In genomic region chr15:77633913-77634265, GRCh38 we compare ENCODE assay signal across 3 cellular contexts.
TF ChIP-seq lines count a peak whose summit lies in the region.

No MANE protein-coding gene starts in this region.

TF ChIP-seq in SK-N-SH, 30 proteins besides CTCF, POLR2A, EP300 and RAD21:
- TF ChIP-seq, protein P1, sequence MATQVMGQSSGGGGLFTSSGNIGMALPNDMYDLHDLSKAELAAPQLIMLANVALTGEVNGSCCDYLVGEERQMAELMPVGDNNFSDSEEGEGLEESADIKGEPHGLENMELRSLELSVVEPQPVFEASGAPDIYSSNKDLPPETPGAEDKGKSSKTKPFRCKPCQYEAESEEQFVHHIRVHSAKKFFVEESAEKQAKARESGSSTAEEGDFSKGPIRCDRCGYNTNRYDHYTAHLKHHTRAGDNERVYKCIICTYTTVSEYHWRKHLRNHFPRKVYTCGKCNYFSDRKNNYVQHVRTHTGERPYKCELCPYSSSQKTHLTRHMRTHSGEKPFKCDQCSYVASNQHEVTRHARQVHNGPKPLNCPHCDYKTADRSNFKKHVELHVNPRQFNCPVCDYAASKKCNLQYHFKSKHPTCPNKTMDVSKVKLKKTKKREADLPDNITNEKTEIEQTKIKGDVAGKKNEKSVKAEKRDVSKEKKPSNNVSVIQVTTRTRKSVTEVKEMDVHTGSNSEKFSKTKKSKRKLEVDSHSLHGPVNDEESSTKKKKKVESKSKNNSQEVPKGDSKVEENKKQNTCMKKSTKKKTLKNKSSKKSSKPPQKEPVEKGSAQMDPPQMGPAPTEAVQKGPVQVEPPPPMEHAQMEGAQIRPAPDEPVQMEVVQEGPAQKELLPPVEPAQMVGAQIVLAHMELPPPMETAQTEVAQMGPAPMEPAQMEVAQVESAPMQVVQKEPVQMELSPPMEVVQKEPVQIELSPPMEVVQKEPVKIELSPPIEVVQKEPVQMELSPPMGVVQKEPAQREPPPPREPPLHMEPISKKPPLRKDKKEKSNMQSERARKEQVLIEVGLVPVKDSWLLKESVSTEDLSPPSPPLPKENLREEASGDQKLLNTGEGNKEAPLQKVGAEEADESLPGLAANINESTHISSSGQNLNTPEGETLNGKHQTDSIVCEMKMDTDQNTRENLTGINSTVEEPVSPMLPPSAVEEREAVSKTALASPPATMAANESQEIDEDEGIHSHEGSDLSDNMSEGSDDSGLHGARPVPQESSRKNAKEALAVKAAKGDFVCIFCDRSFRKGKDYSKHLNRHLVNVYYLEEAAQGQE (IDR thresholded peaks at IDR 0.05; ENCODE audit: low read depth, low read length) = no peak

TF ChIP-seq in SK-N-SH treated with all-trans-retinoic acid at 6 μM for 48 hours, 23 proteins besides CTCF, POLR2A, EP300 and RAD21:
- TF ChIP-seq ZNF565 (CRISPR knock-in tag; conservative IDR thresholded peaks at IDR 0.05; ENCODE audit: low read depth) (no peak), TOX (CRISPR knock-in tag; IDR thresholded peaks at IDR 0.05; ENCODE audit: borderline replicate concordance) (no peak), ZFP30 (CRISPR knock-in tag; IDR thresholded peaks at IDR 0.05) (no peak), CSDC2 (CRISPR knock-in tag; IDR thresholded peaks at IDR 0.05) (no peak), ISL1 (CRISPR knock-in tag; IDR thresholded peaks at IDR 0.05) (no peak), ARNTL (CRISPR knock-in tag; IDR thresholded peaks at IDR 0.05; ENCODE audit: borderline replicate concordance, low read depth) (no peak), PATZ1 (CRISPR knock-in tag; IDR thresholded peaks at IDR 0.05; ENCODE audit: borderline replicate concordance) (no peak), OSR1 (CRISPR knock-in tag; IDR thresholded peaks at IDR 0.05) (no peak), ZNF70 (CRISPR knock-in tag; IDR thresholded peaks at IDR 0.05) (no peak), RARB (CRISPR knock-in tag; IDR thresholded peaks at IDR 0.05) (no peak), SNAI2 (CRISPR knock-in tag; IDR thresholded peaks at IDR 0.05) (no peak), TCF4 (CRISPR knock-in tag; IDR thresholded peaks at IDR 0.05; ENCODE audit: borderline replicate concordance) (no peak), GLIS3 (CRISPR knock-in tag; IDR thresholded peaks at IDR 0.05) (no peak), ZFP3 (CRISPR knock-in tag; IDR thresholded peaks at IDR 0.05) (no peak), ZNF8 (CRISPR knock-in tag; IDR thresholded peaks at IDR 0.05) (no peak), TSHZ2 (CRISPR knock-in tag; IDR thresholded peaks at IDR 0.05) (no peak), PPARA (CRISPR knock-in tag; IDR thresholded peaks at IDR 0.05; ENCODE audit: borderline replicate concordance) (no peak)

TF ChIP-seq in H1, 55 proteins besides CTCF, POLR2A, EP300 and RAD21 (continues in another document):
- TF ChIP-seq NANOG (IDR thresholded peaks at IDR 0.05; ENCODE audit: insufficient read depth, low read depth, low read length, poor library complexity, severe bottlenecking) (peak; percentile 97), MAFK (IDR thresholded peaks at IDR 0.05; ENCODE audit: low read depth, low read length) (no peak), RFX5 (IDR thresholded peaks at IDR 0.05; ENCODE audit: borderline replicate concordance, low read depth, low read length) (no peak), SAP30 (IDR thresholded peaks at IDR 0.05; ENCODE audit: insufficient read depth, insufficient replicate concordance, low read length) (no peak), KDM1A (IDR thresholded peaks at IDR 0.05; ENCODE audit: borderline replicate concordance, low read length) (no peak), KDM4A (IDR thresholded peaks at IDR 0.05; ENCODE audit: low read depth, low read length, severe bottlenecking) (no peak), CEBPB (IDR thresholded peaks at IDR 0.05; ENCODE audit: low read depth, low read length) (no peak), POLR2AphosphoS5 (IDR thresholded peaks at IDR 0.05; ENCODE audit: low read depth, low read length) (no peak), CHD2 (IDR thresholded peaks at IDR 0.05; ENCODE audit: low read length) (peak; percentile 67; the same call in 1 of the 2 replicates), EZH2 (IDR thresholded peaks at IDR 0.05; ENCODE audit: low read depth, low read length, severe bottlenecking) (no peak), CBX8 (IDR thresholded peaks at IDR 0.05; ENCODE audit: borderline replicate concordance, low read depth, low read length) (no peak), PHF8 (conservative IDR thresholded peaks at IDR 0.05; ENCODE audit: low read depth, low read length) (no peak), BCL11A (IDR thresholded peaks at IDR 0.05; ENCODE audit: low read depth in 2 of 2, low read length in 2 of 2) (peak in 1 of 2 experiments; percentile 57), GABPA (IDR thresholded peaks at IDR 0.05; ENCODE audit: borderline replicate concordance, insufficient read depth, low read length) (no peak), ATF3 (IDR thresholded peaks at IDR 0.05; ENCODE audit: insufficient read depth, low read depth, low read length) (no peak), BACH1 (IDR thresholded peaks at IDR 0.05; ENCODE audit: low read length) (no peak), GTF2F1 (IDR thresholded peaks at IDR 0.05; ENCODE audit: borderline replicate concordance, low read depth, low read length) (no peak), BRCA1 (IDR thresholded peaks at IDR 0.05; ENCODE audit: low read depth, low read length) (no peak), FOSL1 (IDR thresholded peaks at IDR 0.05; ENCODE audit: insufficient read depth, low read depth, low read length) (no peak), RBBP5 (IDR thresholded peaks at IDR 0.05; ENCODE audit: borderline replicate concordance, low read depth, low read length) (no peak; the same call in 1 of the 2 replicates), ATF2 (IDR thresholded peaks at IDR 0.05; ENCODE audit: low read length) (no peak), SUZ12 (IDR thresholded peaks at IDR 0.05; ENCODE audit: low read length) (no peak), ZNF274 (IDR thresholded peaks at IDR 0.05; ENCODE audit: borderline replicate concordance, extremely low read depth, low read length) (no peak), SIN3A (conservative IDR thresholded peaks at IDR 0.05 in 1 of 2, IDR thresholded peaks at IDR 0.05 in 1 of 2; ENCODE audit: low read depth in 1 of 2, low read length in 2 of 2) (no peak), TCF12 (IDR thresholded peaks at IDR 0.05; ENCODE audit: low read depth, low read length) (0 out of 2 replicates have a peak, but pooled peaks have one; percentile 53), YY1 (IDR thresholded peaks at IDR 0.05; ENCODE audit: low read depth, low read length) (no peak), TAF7 (optimal IDR thresholded peaks at IDR 0.05; ENCODE audit: borderline replicate concordance, low read depth, low read length) (no peak), RNF2 (IDR thresholded peaks at IDR 0.05; ENCODE audit: borderline replicate concordance, low read depth, low read length, missing control alignments, poor library complexity, severe bottlenecking) (no peak), TAF1 (IDR thresholded peaks at IDR 0.05; ENCODE audit: low read depth, low read length) (no peak), NRF1 (IDR thresholded peaks at IDR 0.05; ENCODE audit: low read depth, low read length) (no peak), HDAC6 (IDR thresholded peaks at IDR 0.05; ENCODE audit: low read depth, low read length) (no peak), CHD1 (IDR thresholded peaks at IDR 0.05; ENCODE audit: low read depth, low read length) (no peak), TBP (IDR thresholded peaks at IDR 0.05; ENCODE audit: low read depth, low read length) (0 out of 2 replicates have a peak, but pooled peaks have one; percentile 19), KDM5A (IDR thresholded peaks at IDR 0.05; ENCODE audit: low read length) (no peak), TEAD4 (IDR thresholded peaks at IDR 0.05; ENCODE audit: low read depth, low read length) (peak; percentile 65; the same call in 1 of the 2 replicates), SP2 (IDR thresholded peaks at IDR 0.05; ENCODE audit: low read length) (no peak), CREB1 (IDR thresholded peaks at IDR 0.05) (no peak; the same call in 1 of the 2 replicates), SIRT6 (IDR thresholded peaks at IDR 0.05; ENCODE audit: low read length) (no peak), ASH2L (IDR thresholded peaks at IDR 0.05; ENCODE audit: low read length) (peak; percentile 90), SIX5 (IDR thresholded peaks at IDR 0.05; ENCODE audit: low read depth, low read length) (no peak), POU5F1 (IDR thresholded peaks at IDR 0.05; ENCODE audit: low read depth, low read length) (peak; percentile 91), EGR1 (IDR thresholded peaks at IDR 0.05; ENCODE audit: borderline replicate concordance, low read depth, low read length) (no peak)
- TF ChIP-seq, protein P2, sequence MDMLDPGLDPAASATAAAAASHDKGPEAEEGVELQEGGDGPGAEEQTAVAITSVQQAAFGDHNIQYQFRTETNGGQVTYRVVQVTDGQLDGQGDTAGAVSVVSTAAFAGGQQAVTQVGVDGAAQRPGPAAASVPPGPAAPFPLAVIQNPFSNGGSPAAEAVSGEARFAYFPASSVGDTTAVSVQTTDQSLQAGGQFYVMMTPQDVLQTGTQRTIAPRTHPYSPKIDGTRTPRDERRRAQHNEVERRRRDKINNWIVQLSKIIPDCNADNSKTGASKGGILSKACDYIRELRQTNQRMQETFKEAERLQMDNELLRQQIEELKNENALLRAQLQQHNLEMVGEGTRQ (IDR thresholded peaks at IDR 0.05; ENCODE audit: low read length) = no peak
- TF ChIP-seq, protein P3, sequence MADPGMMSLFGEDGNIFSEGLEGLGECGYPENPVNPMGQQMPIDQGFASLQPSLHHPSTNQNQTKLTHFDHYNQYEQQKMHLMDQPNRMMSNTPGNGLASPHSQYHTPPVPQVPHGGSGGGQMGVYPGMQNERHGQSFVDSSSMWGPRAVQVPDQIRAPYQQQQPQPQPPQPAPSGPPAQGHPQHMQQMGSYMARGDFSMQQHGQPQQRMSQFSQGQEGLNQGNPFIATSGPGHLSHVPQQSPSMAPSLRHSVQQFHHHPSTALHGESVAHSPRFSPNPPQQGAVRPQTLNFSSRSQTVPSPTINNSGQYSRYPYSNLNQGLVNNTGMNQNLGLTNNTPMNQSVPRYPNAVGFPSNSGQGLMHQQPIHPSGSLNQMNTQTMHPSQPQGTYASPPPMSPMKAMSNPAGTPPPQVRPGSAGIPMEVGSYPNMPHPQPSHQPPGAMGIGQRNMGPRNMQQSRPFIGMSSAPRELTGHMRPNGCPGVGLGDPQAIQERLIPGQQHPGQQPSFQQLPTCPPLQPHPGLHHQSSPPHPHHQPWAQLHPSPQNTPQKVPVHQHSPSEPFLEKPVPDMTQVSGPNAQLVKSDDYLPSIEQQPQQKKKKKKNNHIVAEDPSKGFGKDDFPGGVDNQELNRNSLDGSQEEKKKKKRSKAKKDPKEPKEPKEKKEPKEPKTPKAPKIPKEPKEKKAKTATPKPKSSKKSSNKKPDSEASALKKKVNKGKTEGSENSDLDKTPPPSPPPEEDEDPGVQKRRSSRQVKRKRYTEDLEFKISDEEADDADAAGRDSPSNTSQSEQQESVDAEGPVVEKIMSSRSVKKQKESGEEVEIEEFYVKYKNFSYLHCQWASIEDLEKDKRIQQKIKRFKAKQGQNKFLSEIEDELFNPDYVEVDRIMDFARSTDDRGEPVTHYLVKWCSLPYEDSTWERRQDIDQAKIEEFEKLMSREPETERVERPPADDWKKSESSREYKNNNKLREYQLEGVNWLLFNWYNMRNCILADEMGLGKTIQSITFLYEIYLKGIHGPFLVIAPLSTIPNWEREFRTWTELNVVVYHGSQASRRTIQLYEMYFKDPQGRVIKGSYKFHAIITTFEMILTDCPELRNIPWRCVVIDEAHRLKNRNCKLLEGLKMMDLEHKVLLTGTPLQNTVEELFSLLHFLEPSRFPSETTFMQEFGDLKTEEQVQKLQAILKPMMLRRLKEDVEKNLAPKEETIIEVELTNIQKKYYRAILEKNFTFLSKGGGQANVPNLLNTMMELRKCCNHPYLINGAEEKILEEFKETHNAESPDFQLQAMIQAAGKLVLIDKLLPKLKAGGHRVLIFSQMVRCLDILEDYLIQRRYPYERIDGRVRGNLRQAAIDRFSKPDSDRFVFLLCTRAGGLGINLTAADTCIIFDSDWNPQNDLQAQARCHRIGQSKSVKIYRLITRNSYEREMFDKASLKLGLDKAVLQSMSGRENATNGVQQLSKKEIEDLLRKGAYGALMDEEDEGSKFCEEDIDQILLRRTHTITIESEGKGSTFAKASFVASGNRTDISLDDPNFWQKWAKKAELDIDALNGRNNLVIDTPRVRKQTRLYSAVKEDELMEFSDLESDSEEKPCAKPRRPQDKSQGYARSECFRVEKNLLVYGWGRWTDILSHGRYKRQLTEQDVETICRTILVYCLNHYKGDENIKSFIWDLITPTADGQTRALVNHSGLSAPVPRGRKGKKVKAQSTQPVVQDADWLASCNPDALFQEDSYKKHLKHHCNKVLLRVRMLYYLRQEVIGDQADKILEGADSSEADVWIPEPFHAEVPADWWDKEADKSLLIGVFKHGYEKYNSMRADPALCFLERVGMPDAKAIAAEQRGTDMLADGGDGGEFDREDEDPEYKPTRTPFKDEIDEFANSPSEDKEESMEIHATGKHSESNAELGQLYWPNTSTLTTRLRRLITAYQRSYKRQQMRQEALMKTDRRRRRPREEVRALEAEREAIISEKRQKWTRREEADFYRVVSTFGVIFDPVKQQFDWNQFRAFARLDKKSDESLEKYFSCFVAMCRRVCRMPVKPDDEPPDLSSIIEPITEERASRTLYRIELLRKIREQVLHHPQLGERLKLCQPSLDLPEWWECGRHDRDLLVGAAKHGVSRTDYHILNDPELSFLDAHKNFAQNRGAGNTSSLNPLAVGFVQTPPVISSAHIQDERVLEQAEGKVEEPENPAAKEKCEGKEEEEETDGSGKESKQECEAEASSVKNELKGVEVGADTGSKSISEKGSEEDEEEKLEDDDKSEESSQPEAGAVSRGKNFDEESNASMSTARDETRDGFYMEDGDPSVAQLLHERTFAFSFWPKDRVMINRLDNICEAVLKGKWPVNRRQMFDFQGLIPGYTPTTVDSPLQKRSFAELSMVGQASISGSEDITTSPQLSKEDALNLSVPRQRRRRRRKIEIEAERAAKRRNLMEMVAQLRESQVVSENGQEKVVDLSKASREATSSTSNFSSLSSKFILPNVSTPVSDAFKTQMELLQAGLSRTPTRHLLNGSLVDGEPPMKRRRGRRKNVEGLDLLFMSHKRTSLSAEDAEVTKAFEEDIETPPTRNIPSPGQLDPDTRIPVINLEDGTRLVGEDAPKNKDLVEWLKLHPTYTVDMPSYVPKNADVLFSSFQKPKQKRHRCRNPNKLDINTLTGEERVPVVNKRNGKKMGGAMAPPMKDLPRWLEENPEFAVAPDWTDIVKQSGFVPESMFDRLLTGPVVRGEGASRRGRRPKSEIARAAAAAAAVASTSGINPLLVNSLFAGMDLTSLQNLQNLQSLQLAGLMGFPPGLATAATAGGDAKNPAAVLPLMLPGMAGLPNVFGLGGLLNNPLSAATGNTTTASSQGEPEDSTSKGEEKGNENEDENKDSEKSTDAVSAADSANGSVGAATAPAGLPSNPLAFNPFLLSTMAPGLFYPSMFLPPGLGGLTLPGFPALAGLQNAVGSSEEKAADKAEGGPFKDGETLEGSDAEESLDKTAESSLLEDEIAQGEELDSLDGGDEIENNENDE (IDR thresholded peaks at IDR 0.05; ENCODE audit: insufficient replicate concordance, low read length) = no peak
